In genomic region chr11:77139201-77139600, GRCh38 we compare ENCODE assay signal across 19 cellular contexts. TPM values are rescaled to one million over a fixed set of nuclear protein-coding genes. Genes with fewer than 3 reads are reported as not detected.
A peak's percentile ranks its signal among the peaks of the same experiment; 100 is the strongest.
DNase-seq lines count a peak whose midpoint lies in the region; ATAC-seq, FAIRE-seq and TF ChIP-seq lines count a peak whose summit lies in the region.
"Had no signal": no experiment of that assay in that cellular context is flagged by ENCODE, and none has a peak within 500 bp of the region (broad histone marks: within the 10 kb centered on the region; RNA-seq: fewer than 3 reads in every experiment).

No MANE protein-coding gene starts in this region.

- H3K36me3 ChIP-seq in BLaER1 (no peaks in the 10 kb centered on the region), adrenal gland (replicated peaks in 1 of 2) (no peaks in the 10 kb centered on the region), kidney (ENCODE audit: control insufficient read depth in 1 of 2, insufficient read depth in 2 of 2, low read length in 2 of 2) (no peaks in the 10 kb centered on the region), hepatocyte (replicated peaks; ENCODE audit: insufficient read depth, low read depth) (no peaks in the 10 kb centered on the region), lower lobe of right lung (no peaks in the 10 kb centered on the region)
- H3K36me3 ChIP-seq in BLaER1 treated with 17β-estradiol and CSF1 and Interleukin-3, amounts not matched to agents 10 nM and 100 nM: no peaks in the 10 kb centered on the region

- intact Hi-C loops in adrenal gland (cut with DNase I): no loop called here
- intact Hi-C loops in kidney (cut with DNase I): no loop called here
- intact Hi-C loops in lower lobe of right lung (cut with DNase I): no loop called here

- no peaks in the 10 kb centered on the region for H3K9me3 ChIP-seq in BLaER1
- H3K9me3 ChIP-seq in BLaER1 treated with 17β-estradiol and CSF1 and Interleukin-3, amounts not matched to agents 10 nM and 100 nM (replicated peaks in 1 of 11): no peaks in the 10 kb centered on the region
- no peaks in the 10 kb centered on the region for H3K9me3 ChIP-seq in adrenal gland (replicated peaks in 1 of 3)
- H3K9me3 ChIP-seq in kidney (ENCODE audit: control insufficient read depth in 1 of 2, low read length in 2 of 2): no peaks in the 10 kb centered on the region
- H3K9me3 ChIP-seq in hepatocyte (ENCODE audit: low read depth): no peaks in the 10 kb centered on the region
- H3K9me3 ChIP-seq in lower lobe of right lung: no peaks in the 10 kb centered on the region
- H3K9me3 ChIP-seq: A549 had no signal

- H3K27me3 ChIP-seq in BLaER1 (no peaks in the 10 kb centered on the region), adrenal gland (no peaks in the 10 kb centered on the region), hepatocyte (no peaks in the 10 kb centered on the region), foreskin keratinocyte (peaks cover 32% of the 10 kb centered on the region), lower lobe of right lung (ENCODE audit: low read depth) (peaks cover 22% of the 10 kb centered on the region)
- peaks cover 0 to 19% (median 8%) of the 10 kb centered on the region in 11 experiments; a peak in 11 of 22 replicates for H3K27me3 ChIP-seq in BLaER1 treated with 17β-estradiol and CSF1 and Interleukin-3, amounts not matched to agents 10 nM and 100 nM

- no peak for TF ChIP-seq CTCF in adrenal gland (IDR thresholded peaks at IDR 0.05)
- no peak for TF ChIP-seq CTCF in kidney (IDR thresholded peaks at IDR 0.05; ENCODE audit: borderline replicate concordance, extremely low read depth, insufficient read depth)
- no peak for TF ChIP-seq CTCF in hepatocyte (IDR thresholded peaks at IDR 0.05; ENCODE audit: poor library complexity)
- TF ChIP-seq CTCF in foreskin keratinocyte (conservative IDR thresholded peaks at IDR 0.05): no peak
- TF ChIP-seq CTCF in lower lobe of right lung (IDR thresholded peaks at IDR 0.05): no peak

- H3K27ac ChIP-seq in BLaER1: no peak overlapping the region
- H3K27ac ChIP-seq in BLaER1 treated with 17β-estradiol and CSF1 and Interleukin-3, amounts not matched to agents 10 nM and 100 nM: peak overlapping the region in 1 of 11 experiments; percentile 62; a peak in 1 of 22 replicates
- peak overlapping the region in 4 of 5 donors; percentile 21 to 86 (median 82) for H3K27ac ChIP-seq in adrenal gland
- H3K27ac ChIP-seq in kidney (ENCODE audit: low read depth in 2 of 2, low read length in 2 of 2): no peak overlapping the region
- H3K27ac ChIP-seq in hepatocyte: no peak overlapping the region
- H3K27ac ChIP-seq in foreskin keratinocyte: no peak overlapping the region
- H3K27ac ChIP-seq in lower lobe of right lung: no peak overlapping the region
- H3K27ac ChIP-seq: A549 had no signal

- H3K79me2 ChIP-seq in hepatocyte: no peaks in the 10 kb centered on the region

- 87 to 93% (median 91%) methylated on average over 6 to 8 of the region's 8 CpGs for WGBS in adrenal gland, 4 donors
- WGBS in hepatocyte (ENCODE audit: low lambda C conversion rate, missing lambda C conversion rate): 91% methylated on average over 8 of the region's 8 CpGs

- no peaks in the 10 kb centered on the region for H3K9me2 ChIP-seq in hepatocyte (replicated peaks; ENCODE audit: insufficient read depth)

- H3K9ac ChIP-seq in BLaER1 (no peak overlapping the region), kidney (ENCODE audit: low read length in 2 of 2) (no peak overlapping the region)
- peak overlapping the region in 2 of 11 experiments; percentile 64 to 67; a peak in 2 of 22 replicates for H3K9ac ChIP-seq in BLaER1 treated with 17β-estradiol and CSF1 and Interleukin-3, amounts not matched to agents 10 nM and 100 nM

- no peak for FAIRE-seq in kidney (lab: Jason Lieb, UNC)
- FAIRE-seq: A549 had no signal

- peak overlapping the region; percentile 96 for H3K4me2 ChIP-seq in BLaER1
- peak overlapping the region; percentile 49 to 98 (median 93) for H3K4me2 ChIP-seq in BLaER1 treated with 17β-estradiol and CSF1 and Interleukin-3, amounts not matched to agents 10 nM and 100 nM
- H3K4me2 ChIP-seq in hepatocyte: no peak overlapping the region
- H3K4me2 ChIP-seq: A549 had no signal

- no peaks in the 10 kb centered on the region for H4K20me1 ChIP-seq in BLaER1
- H4K20me1 ChIP-seq in BLaER1 treated with 17β-estradiol and CSF1 and Interleukin-3, amounts not matched to agents 10 nM and 100 nM: peaks cover 0 to 12% (median 0%) of the 10 kb centered on the region in 11 experiments; a peak in 3 of 22 replicates
- no peaks in the 10 kb centered on the region for H4K20me1 ChIP-seq in hepatocyte (ENCODE audit: insufficient read depth, poor library complexity, severe bottlenecking)

- no peak for ATAC-seq in HG03439 (IDR thresholded peaks at IDR 0.05; ENCODE audit: unreplicated experiment)
- ATAC-seq in foreskin keratinocyte: no peak
- ATAC-seq in lower lobe of right lung: no peak
- ATAC-seq: A549; CD8-positive, alpha-beta T cell; HCT116 had no signal

- TF ChIP-seq POLR2A in adrenal gland (IDR thresholded peaks at IDR 0.05): no peak

- H2AFZ ChIP-seq in hepatocyte: no peak overlapping the region

- DNase-seq in adrenal gland: no peak
- DNase-seq in kidney: peak; percentile 57
- DNase-seq in hepatocyte (ENCODE audit: low spot score): no peak
- DNase-seq in foreskin keratinocyte: no peak
- no peak for DNase-seq in lower lobe of right lung
- DNase-seq: AML-193; Calu3; CD8-positive, alpha-beta T cell; DMS79 treated with DMSO at 0.1 percent for 48 hours; GF-D8; H7; HFFc6 had no signal

- H3K4me3 ChIP-seq in BLaER1 (peak overlapping the region; percentile 64; the same call in 1 of the 2 replicates), adrenal gland (no peak overlapping the region), kidney (ENCODE audit: low read length in 2 of 2) (no peak overlapping the region), hepatocyte (no peak overlapping the region), lower lobe of right lung (no peak overlapping the region)
- H3K4me3 ChIP-seq in BLaER1 treated with 17β-estradiol and CSF1 and Interleukin-3, amounts not matched to agents 10 nM and 100 nM: no peak overlapping the region
- H3K4me3 ChIP-seq: A549, GM23338 had no signal

- peaks cover 87% of the 10 kb centered on the region for H3K4me1 ChIP-seq in BLaER1
- H3K4me1 ChIP-seq in BLaER1 treated with 17β-estradiol and CSF1 and Interleukin-3, amounts not matched to agents 10 nM and 100 nM: peaks cover 70 to 90% (median 84%) of the 10 kb centered on the region in 10 experiments
- H3K4me1 ChIP-seq in adrenal gland (replicated peaks in 1 of 2): peaks cover 24 to 60% of the 10 kb centered on the region in 2 donors
- peaks cover 0 to 2% of the 10 kb centered on the region in 2 donors for H3K4me1 ChIP-seq in kidney (ENCODE audit: control insufficient read depth in 1 of 2, insufficient read depth in 1 of 2, low read depth in 1 of 2, low read length in 2 of 2)
- peaks cover 20% of the 10 kb centered on the region for H3K4me1 ChIP-seq in hepatocyte (ENCODE audit: insufficient read depth)
- H3K4me1 ChIP-seq in foreskin keratinocyte: no peaks in the 10 kb centered on the region
- no peaks in the 10 kb centered on the region for H3K4me1 ChIP-seq in lower lobe of right lung
- H3K4me1 ChIP-seq: A549 had no signal

RNA-seq across cellular contexts. Expression of gene MYO7A, which starts 11.2 kb away (rescaled TPM):
- total RNA-seq in adrenal gland (100 to 1,000 TPM in 4 of 8 donors, 10 to 100 TPM in 4; 66.1 to 175 (median 102) TPM), kidney (10.7 TPM), hepatocyte (6.4 and 9.8 TPM in 2 replicates), foreskin keratinocyte (0.27 and 0.35 TPM in 2 replicates), lower lobe of right lung (5.5 TPM)
- polyA plus RNA-seq in adrenal gland (100 to 1,000 TPM in 1 of 3 donors, 10 to 100 TPM in 2; 46.8 to 150 (median 67.2) TPM), kidney (ENCODE audit: insufficient read depth, low read depth, low replicate concordance) (6.1 TPM), hepatocyte (10.1 and 12.6 TPM in 2 replicates), foreskin keratinocyte (0.22 and 0.25 TPM in 2 replicates)

RNA-seq across cellular contexts. Expression of gene OMP, which starts 36.6 kb away (rescaled TPM):
- total RNA-seq in adrenal gland (under 1 TPM in 2 of 8 donors, not detected in 6; 0.50 to 0.92 TPM), kidney (1.8 TPM), hepatocyte (not detected in 2 replicates), foreskin keratinocyte (not detected in 2 replicates), lower lobe of right lung (not detected)
- polyA plus RNA-seq in adrenal gland (1 to 10 TPM in 1 of 3 donors, not detected in 2; 1.6 TPM), kidney (ENCODE audit: insufficient read depth, low read depth, low replicate concordance) (not detected), hepatocyte (0.47 TPM in 1 of 2 replicates, not detected in the other), foreskin keratinocyte (not detected in 2 replicates)
- total RNA-seq: H7 had no signal
- polyA plus RNA-seq: A549, BJ, GM23338 had no signal

Comparison
In these comparisons a context has a peak if more than half of its experiments do, and no peak if none do; other contexts are left out.
1. H3K27ac ChIP-seq: peak in adrenal gland (4 of 5); none in BLaER1 (single experiment), kidney (0 of 2), hepatocyte (single experiment), foreskin keratinocyte (single experiment) and lower lobe of right lung (single experiment).